In the genomic region with DNA sequence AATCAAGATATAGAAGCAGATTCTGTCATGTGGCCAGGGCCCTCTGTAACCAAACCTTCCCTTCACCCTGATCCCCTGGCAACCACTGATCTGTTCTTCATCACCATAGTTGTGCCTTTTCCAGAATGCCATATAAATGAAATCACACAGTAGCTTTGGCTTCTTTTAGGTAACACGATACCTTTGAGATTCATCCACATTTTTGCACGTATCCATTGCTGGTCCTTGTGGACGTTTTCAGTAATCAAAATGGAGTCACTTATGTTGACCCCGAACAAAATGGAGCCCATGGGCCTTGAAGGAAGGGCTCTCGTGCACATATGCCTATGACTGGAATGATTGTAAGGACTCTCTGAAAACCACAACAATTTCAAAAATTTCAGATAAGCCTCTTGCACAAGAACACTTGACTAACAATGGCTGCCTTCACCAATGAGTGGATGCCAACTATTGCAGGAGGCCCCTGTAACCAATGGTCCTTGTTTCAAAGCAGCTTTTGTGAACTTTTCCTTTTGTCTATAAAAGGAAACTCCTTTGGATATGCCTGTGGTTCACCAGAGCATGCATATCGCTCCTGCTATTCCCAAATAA, we compare ENCODE assay signal across 9 cellular contexts.
DNase-seq lines count a peak whose midpoint lies in the region; ATAC-seq and TF ChIP-seq lines count a peak whose summit lies in the region.
"Had no signal": no experiment of that assay in that cellular context is flagged by ENCODE, and none has a peak within 500 bp of the region (broad histone marks: within the 10 kb centered on the region; RNA-seq: fewer than 3 reads in every experiment).

No MANE protein-coding gene starts in this region.

- TF ChIP-seq CTCF in HFFc6 (IDR thresholded peaks at IDR 0.05) (no peak), fibroblast of villous mesenchyme (IDR thresholded peaks at IDR 0.05; ENCODE audit: insufficient read depth, low read depth, low read length) (no peak)

- H3K36me3 Mint-ChIP-seq in HFFc6 (ENCODE audit: low read depth) = peaks cover 6% of the 10 kb centered on the region
- H3K36me3 Mint-ChIP-seq in effector memory CD8-positive, alpha-beta T cell (ENCODE audit: insufficient read depth) = no peaks in the 10 kb centered on the region
- no peaks in the 10 kb centered on the region for H3K36me3 Mint-ChIP-seq in natural killer cell treated with Interleukin-12 subunit alpha and Interleukin-12 subunit beta and Interleukin-15 and Interleukin-18, amount 100 ng/mL, for 72 hours

- H3K4me3 ChIP-seq in fibroblast of villous mesenchyme (ENCODE audit: low read depth, low read length) = no peak overlapping the region

- DNase-seq in HFFc6 = peak; percentile 91
- peak; percentile 39 for DNase-seq in RKO (ENCODE audit: low spot score)
- DNase-seq in fibroblast of villous mesenchyme (ENCODE audit: low read depth) = peak; percentile 72
- DNase-seq in smooth muscle cell of the brain vasculature (ENCODE audit: low read depth, low spot score) = peak; percentile 28
- no peak for DNase-seq in GM19238 (ENCODE audit: insufficient read length, low spot score)
- DNase-seq in effector memory CD8-positive, alpha-beta T cell = no peak
- DNase-seq in natural killer cell treated with Interleukin-12 subunit alpha and Interleukin-12 subunit beta and Interleukin-15 and Interleukin-18, amount 100 ng/mL, for 72 hours (ENCODE audit: low spot score) = no peak
- no peak for DNase-seq in T1000 (lab: John Stamatoyannopoulos, UW)
- DNase-seq: stimulated activated CD4-positive, alpha-beta T cell treated with anti-CD3 and anti-CD28 coated beads, Interleukin-12 subunit alpha, Interleukin-12 subunit beta, amount 100 ng/mL, for 4 hours had no signal

- H3K4me1 Mint-ChIP-seq in HFFc6 (ENCODE audit: low read depth) = peaks cover 54% of the 10 kb centered on the region
- H3K4me1 Mint-ChIP-seq in effector memory CD8-positive, alpha-beta T cell (ENCODE audit: low read depth in 2 of 2) = no peaks in the 10 kb centered on the region
- H3K4me1 Mint-ChIP-seq in natural killer cell treated with Interleukin-12 subunit alpha and Interleukin-12 subunit beta and Interleukin-15 and Interleukin-18, amount 100 ng/mL, for 72 hours (ENCODE audit: low read depth in 2 of 2) = no peaks in the 10 kb centered on the region

- peak overlapping the region; percentile 94 for H3K27ac Mint-ChIP-seq in HFFc6
- H3K27ac Mint-ChIP-seq in effector memory CD8-positive, alpha-beta T cell = no peak overlapping the region
- H3K27ac Mint-ChIP-seq in natural killer cell treated with Interleukin-12 subunit alpha and Interleukin-12 subunit beta and Interleukin-15 and Interleukin-18, amount 100 ng/mL, for 72 hours = no peak overlapping the region

- peak overlapping the region; percentile 68 for H3K4me3 Mint-ChIP-seq in HFFc6
- no peak overlapping the region for H3K4me3 Mint-ChIP-seq in effector memory CD8-positive, alpha-beta T cell
- H3K4me3 Mint-ChIP-seq in natural killer cell treated with Interleukin-12 subunit alpha and Interleukin-12 subunit beta and Interleukin-15 and Interleukin-18, amount 100 ng/mL, for 72 hours = no peak overlapping the region

- ATAC-seq in effector memory CD8-positive, alpha-beta T cell (replicated peaks) = no peak
- no peak for ATAC-seq in natural killer cell treated with Interleukin-12 subunit alpha and Interleukin-12 subunit beta and Interleukin-15 and Interleukin-18, amount 100 ng/mL, for 72 hours

- no peaks in the 10 kb centered on the region for H3K9me3 Mint-ChIP-seq in HFFc6
- H3K9me3 Mint-ChIP-seq in effector memory CD8-positive, alpha-beta T cell = no peaks in the 10 kb centered on the region
- H3K9me3 Mint-ChIP-seq in natural killer cell treated with Interleukin-12 subunit alpha and Interleukin-12 subunit beta and Interleukin-15 and Interleukin-18, amount 100 ng/mL, for 72 hours = no peaks in the 10 kb centered on the region

- H3K27me3 Mint-ChIP-seq in HFFc6 (ENCODE audit: insufficient read depth) = peaks cover 2% of the 10 kb centered on the region; the same call in 1 of the 2 replicates
- peaks cover 15 to 38% of the 10 kb centered on the region in 2 donors for H3K27me3 Mint-ChIP-seq in effector memory CD8-positive, alpha-beta T cell
- H3K27me3 Mint-ChIP-seq in natural killer cell treated with Interleukin-12 subunit alpha and Interleukin-12 subunit beta and Interleukin-15 and Interleukin-18, amount 100 ng/mL, for 72 hours = peaks cover 11 to 23% of the 10 kb centered on the region in 2 donors

Comparison
In these comparisons a context has a peak if more than half of its experiments do, and no peak if none do; other contexts are left out.
1. DNase-seq: peak in HFFc6 (single experiment), RKO (single experiment), fibroblast of villous mesenchyme (single experiment) and smooth muscle cell of the brain vasculature (single experiment); none in GM19238 (single experiment), effector memory CD8-positive, alpha-beta T cell (0 of 3), natural killer cell treated with Interleukin-12 subunit alpha and Interleukin-12 subunit beta and Interleukin-15 and Interleukin-18, amount 100 ng/mL, for 72 hours (single experiment) and T1000 (single experiment).